In genomic region chr5:39063037-39063436, GRCh38 we compare ENCODE assay signal across 21 cellular contexts. TPM values are rescaled to one million over a fixed set of nuclear protein-coding genes. Genes with fewer than 3 reads are reported as not detected.
DNase-seq lines count a peak whose midpoint lies in the region; ATAC-seq and TF ChIP-seq lines count a peak whose summit lies in the region.
"Had no signal": no experiment of that assay in that cellular context is flagged by ENCODE, and none has a peak within 500 bp of the region (broad histone marks: within the 10 kb centered on the region; RNA-seq: fewer than 3 reads in every experiment).

No MANE protein-coding gene starts in this region.

- peaks cover 53% of the 10 kb centered on the region for H3K4me1 ChIP-seq in CD8-positive, alpha-beta memory T cell (ENCODE audit: insufficient read depth, low read length)
- no peaks in the 10 kb centered on the region for H3K4me1 ChIP-seq in endodermal cell (ENCODE audit: control insufficient read depth, insufficient read depth, low read length)
- peaks cover 84% of the 10 kb centered on the region for H3K4me1 ChIP-seq in psoas muscle

- no peak overlapping the region for H3K4me3 ChIP-seq in CD8-positive, alpha-beta memory T cell (ENCODE audit: low read length)
- H3K4me3 ChIP-seq in endodermal cell (ENCODE audit: low read length) (no peak overlapping the region), psoas muscle (peak overlapping the region; percentile 4)
- H3K4me3 ChIP-seq: BLaER1 treated with 17β-estradiol and CSF1 and Interleukin-3, amounts not matched to agents 10 nM and 100 nM; heart right ventricle; skin epidermis; thyroid gland had no signal

- CTCF ChIA-PET in CD8-positive, alpha-beta memory T cell (lab: Charles Lee) = no interaction called here

- ATAC-seq in psoas muscle (peak; percentile 42 to 70 (median 56)), HG02870 (IDR thresholded peaks at IDR 0.05; ENCODE audit: unreplicated experiment) (no peak)

- no peaks in the 10 kb centered on the region for H3K9me3 ChIP-seq in CD8-positive, alpha-beta memory T cell (ENCODE audit: low read length)
- H3K9me3 ChIP-seq in endodermal cell (ENCODE audit: control insufficient read depth, low read length) (peaks cover 26% of the 10 kb centered on the region), psoas muscle (no peaks in the 10 kb centered on the region)
- H3K9me3 ChIP-seq: thyroid gland had no signal

- peaks cover 21 to 34% (median 25%) of the 10 kb centered on the region in 3 donors for H3K36me3 Mint-ChIP-seq in CD8-positive, alpha-beta memory T cell
- peaks cover 27% of the 10 kb centered on the region for H3K36me3 Mint-ChIP-seq in HFFc6 (ENCODE audit: low read depth)
- peaks cover 32% of the 10 kb centered on the region for H3K36me3 Mint-ChIP-seq in endodermal cell (ENCODE audit: low read depth)

- peak overlapping the region in 5 of 8 donors; percentile 2 to 59 (median 22) for H3K27ac Mint-ChIP-seq in CD8-positive, alpha-beta memory T cell
- peak overlapping the region; percentile 2; the same call in 1 of the 2 replicates for H3K27ac Mint-ChIP-seq in HFFc6
- no peak overlapping the region for H3K27ac Mint-ChIP-seq in endodermal cell

- peaks cover 6% of the 10 kb centered on the region for H3K36me3 ChIP-seq in CD8-positive, alpha-beta memory T cell (ENCODE audit: insufficient read depth, low read length)
- H3K36me3 ChIP-seq in endodermal cell (ENCODE audit: control insufficient read depth, insufficient read depth, low read length) (peaks cover 15% of the 10 kb centered on the region), psoas muscle (ENCODE audit: insufficient read depth in 1 of 2, low read depth in 1 of 2) (peaks cover 0 to 4% of the 10 kb centered on the region in 2 donors)
- H3K36me3 ChIP-seq: thyroid gland had no signal

- peak overlapping the region in 2 of 7 donors; percentile 6 to 33 for H3K4me3 Mint-ChIP-seq in CD8-positive, alpha-beta memory T cell
- H3K4me3 Mint-ChIP-seq in HFFc6 = no peak overlapping the region
- H3K4me3 Mint-ChIP-seq in endodermal cell = no peak overlapping the region

- peak; percentile 18; the same call in 1 of the 2 replicates for TF ChIP-seq CTCF in HFFc6 (IDR thresholded peaks at IDR 0.05)
- TF ChIP-seq CTCF in endodermal cell (conservative IDR thresholded peaks at IDR 0.05) = peak; percentile 16
- TF ChIP-seq CTCF in psoas muscle (IDR thresholded peaks at IDR 0.05) = no peak

- intact Hi-C loops in psoas muscle (cut with DNase I) = no loop called here

- peaks cover 82 to 96% (median 91%) of the 10 kb centered on the region in 3 donors for H3K4me1 Mint-ChIP-seq in CD8-positive, alpha-beta memory T cell
- H3K4me1 Mint-ChIP-seq in HFFc6 (ENCODE audit: low read depth) = peaks cover 46% of the 10 kb centered on the region
- H3K4me1 Mint-ChIP-seq in endodermal cell = peaks cover 2% of the 10 kb centered on the region

- no peak overlapping the region for H3K27ac ChIP-seq in CD8-positive, alpha-beta memory T cell (ENCODE audit: low read depth, low read length)
- no peak overlapping the region for H3K27ac ChIP-seq in endodermal cell (ENCODE audit: low read depth, low read length)
- H3K27ac ChIP-seq in psoas muscle = peak overlapping the region; percentile 17
- H3K27ac ChIP-seq: BLaER1 treated with 17β-estradiol and CSF1 and Interleukin-3, amounts not matched to agents 10 nM and 100 nM; skin epidermis; thyroid gland had no signal

- no peaks in the 10 kb centered on the region for H3K27me3 ChIP-seq in CD8-positive, alpha-beta memory T cell (ENCODE audit: insufficient read depth, low read length, poor library complexity, severe bottlenecking)
- H3K27me3 ChIP-seq in endodermal cell (ENCODE audit: control insufficient read depth, insufficient read depth, low read length, poor library complexity, severe bottlenecking) = no peaks in the 10 kb centered on the region
- no peaks in the 10 kb centered on the region for H3K27me3 ChIP-seq in psoas muscle (ENCODE audit: insufficient read depth in 3 of 3, low read length in 2 of 3)
- H3K27me3 ChIP-seq: BLaER1 treated with 17β-estradiol and CSF1 and Interleukin-3, amounts not matched to agents 10 nM and 100 nM; heart right ventricle; thyroid gland had no signal

- peaks cover 0 to 2% of the 10 kb centered on the region in 2 donors for H3K27me3 Mint-ChIP-seq in CD8-positive, alpha-beta memory T cell
- no peaks in the 10 kb centered on the region for H3K27me3 Mint-ChIP-seq in HFFc6 (ENCODE audit: insufficient read depth)
- H3K27me3 Mint-ChIP-seq in endodermal cell (ENCODE audit: insufficient read depth) = no peaks in the 10 kb centered on the region

- WGBS in endodermal cell (ENCODE audit: insufficient coverage in 1 of 2, insufficient read length in 1 of 2), 2 experiments = 80 to 89% methylated on average over 2 of the region's 2 CpGs
- WGBS in psoas muscle, 3 donors = 36 to 41% (median 40%) methylated on average over 2 of the region's 2 CpGs

- POLR2A ChIA-PET in CD8-positive, alpha-beta memory T cell (lab: Charles Lee) = interaction anchor here (0.6 kb wide), 1 partner anchor 85 kb away, joined by 3 read pairs; no protein-coding TSS in a partner anchor

- peaks cover 6 to 15% (median 13%) of the 10 kb centered on the region in 5 donors for H3K9me3 Mint-ChIP-seq in CD8-positive, alpha-beta memory T cell
- H3K9me3 Mint-ChIP-seq in HFFc6 (peaks cover 9% of the 10 kb centered on the region; the same call in 1 of the 2 replicates), endodermal cell (peaks cover 25% of the 10 kb centered on the region)

- H3K9ac ChIP-seq in endodermal cell (ENCODE audit: extremely low read depth, low read length, poor library complexity, severe bottlenecking) = no peak overlapping the region
- H3K9ac ChIP-seq: BLaER1 treated with 17β-estradiol and CSF1 and Interleukin-3, amounts not matched to agents 10 nM and 100 nM had no signal

- no peak for DNase-seq in CD8-positive, alpha-beta memory T cell
- DNase-seq in HFFc6 (no peak), endodermal cell (no peak), psoas muscle (no peak), NCI-H748 (lab: John Stamatoyannopoulos, UW; ENCODE audit: unreplicated experiment) (no peak), NCI-H524 (lab: John Stamatoyannopoulos, UW) (no peak)
- DNase-seq: activated CD4-positive, alpha-beta T cell treated with anti-CD3 and anti-CD28 coated beads, Interleukin-2, amount 50 U/mL, for 4 hours; caudate nucleus; DMS79; effector CD8-positive, alpha-beta T cell; heart right ventricle; islet precursor cell; NCI-H1694; NCI-H226; NK-92 treated with Interleukin-12 subunit alpha and Interleukin-12 subunit beta, amount 100 ng/mL, for 24 hours; occipital lobe; RPMI8226; thyroid gland had no signal

RNA-seq across cellular contexts. Expression of gene RICTOR, which starts 11.2 kb away (rescaled TPM):
- total RNA-seq in CD8-positive, alpha-beta memory T cell = 10 to 100 TPM; 32.0 to 32.9 TPM
- 12.1 TPM for polyA plus RNA-seq in CD8-positive, alpha-beta memory T cell
- total RNA-seq in HFFc6 (2021; fragmentation: NEBNext Ultra II Directional; extraction: Animal tissue kit (Norgen Biotek cat#: 25700)) = 10 to 100 TPM; 16.1 to 24.0 (median 20.1) TPM
- 10 to 100 TPM; 27.6 to 31.8 TPM for total RNA-seq in endodermal cell
- 13.3 TPM for polyA plus RNA-seq in endodermal cell (2013, experiment 1 of 2)
- polyA plus RNA-seq in endodermal cell (2013, experiment 2 of 2) = 13.6 TPM
- 10 to 100 TPM; 34.0 to 46.7 (median 41.0) TPM for total RNA-seq in psoas muscle
- polyA plus RNA-seq in psoas muscle = 1 to 10 TPM; 2.7 to 9.5 (median 6.4) TPM
